ENCODE assay signal across 8 cellular contexts in genomic region chr14:93332853-93333630, GRCh38. TPM values are rescaled to one million over a fixed set of nuclear protein-coding genes. Genes with fewer than 3 reads are reported as not detected.
DNase-seq lines count a peak whose midpoint lies in the region; ATAC-seq and TF ChIP-seq lines count a peak whose summit lies in the region.

Gene BTBD7, minus strand, starts transcription at chr14:93333036. Its CDS starts 36,985 bp downstream, at chr14:93296051.

- DNase-seq in DMS79 treated with DMSO at 0.1 percent for 48 hours (lab: John Stamatoyannopoulos, UW) (peak; percentile 95), Peyer's patch (peak; percentile 91 to 98 (median 97))
- DNase-seq in activated T-cell treated with anti-CD3 and anti-CD28 coated beads, Interleukin-2, amount 50 U/mL, for 48 hours, result peak; percentile 94 to 96
- DNase-seq in stimulated activated CD8-positive, alpha-beta memory T cell treated with anti-CD3 and anti-CD28 coated beads, Interleukin-7, amount 100 ng/mL, for 24 hours (ENCODE audit: low read depth), result peak; percentile 89

- H3K4me1 ChIP-seq in Peyer's patch (peaks cover 0 to 42% (median 9%) of the 10 kb centered on the region in 4 donors), muscle layer of duodenum (ENCODE audit: control insufficient read depth in 1 of 2, insufficient read depth in 2 of 2, low read length in 2 of 2) (peaks cover 9 to 26% of the 10 kb centered on the region in 2 donors)

- no peaks in the 10 kb centered on the region for H3K27me3 ChIP-seq in Peyer's patch
- H3K27me3 ChIP-seq in muscle layer of duodenum (ENCODE audit: low read depth, low read length), result no peaks in the 10 kb centered on the region

- H3K27ac ChIP-seq in KOPT-K1 (ENCODE audit: low read depth, low read length, poor library complexity, severe bottlenecking), result peak within 1 kb of the TSS; percentile 68
- peak within 1 kb of the TSS; percentile 98 to 100 (median 98) for H3K27ac ChIP-seq in Peyer's patch
- H3K27ac ChIP-seq in muscle layer of duodenum (ENCODE audit: low read length), result peak within 1 kb of the TSS; percentile 91

- TF ChIP-seq CTCF in Peyer's patch (IDR thresholded peaks at IDR 0.05), result peak in 3 of 6 experiments; percentile 51 to 57 (median 52)

- peak within 1 kb of the TSS; percentile 95 to 99 (median 98) for H3K4me3 ChIP-seq in Peyer's patch
- peak within 1 kb of the TSS; percentile 89 to 92 for H3K4me3 ChIP-seq in muscle layer of duodenum (ENCODE audit: low read depth in 1 of 2, low read length in 2 of 2)

- H3K9me3 ChIP-seq in KOPT-K1 (ENCODE audit: insufficient read depth, low read length, poor library complexity, severe bottlenecking), result peaks cover 16% of the 10 kb centered on the region
- H3K9me3 ChIP-seq in Peyer's patch, result no peaks in the 10 kb centered on the region
- H3K9me3 ChIP-seq in muscle layer of duodenum (ENCODE audit: control insufficient read depth in 1 of 2, low read length in 2 of 2), result peaks cover 0 to 6% of the 10 kb centered on the region in 2 donors

- H3K36me3 ChIP-seq in KOPT-K1 (ENCODE audit: insufficient read depth, low read length) (no peaks in the 10 kb centered on the region), Peyer's patch (no peaks in the 10 kb centered on the region), muscle layer of duodenum (ENCODE audit: control insufficient read depth in 1 of 2, insufficient read depth in 2 of 2, low read length in 2 of 2) (peaks cover 0 to 3% of the 10 kb centered on the region in 2 donors)

- TF ChIP-seq POLR2A in Peyer's patch (IDR thresholded peaks at IDR 0.05), result peak; percentile 27 to 62

- ATAC-seq in GM21786 (IDR thresholded peaks at IDR 0.05; ENCODE audit: unreplicated experiment) (peak; percentile 67), esophagus mucosa (peak; percentile 99)

RNA-seq across cellular contexts. Expression of gene BTBD7, which starts in this region (rescaled TPM):
- total RNA-seq in Peyer's patch (10 to 100 TPM; 28.1 to 38.1 (median 32.2) TPM), esophagus mucosa (26.6 TPM)

Comparison
In these comparisons a context has a peak if more than half of its experiments do, and no peak if none do; other contexts are left out.
1. Peak in every context shown above with its lines: DNase-seq, ATAC-seq, H3K4me3 ChIP-seq and H3K27ac ChIP-seq.